ENCODE assay signal across 19 cellular contexts in the genomic region with DNA sequence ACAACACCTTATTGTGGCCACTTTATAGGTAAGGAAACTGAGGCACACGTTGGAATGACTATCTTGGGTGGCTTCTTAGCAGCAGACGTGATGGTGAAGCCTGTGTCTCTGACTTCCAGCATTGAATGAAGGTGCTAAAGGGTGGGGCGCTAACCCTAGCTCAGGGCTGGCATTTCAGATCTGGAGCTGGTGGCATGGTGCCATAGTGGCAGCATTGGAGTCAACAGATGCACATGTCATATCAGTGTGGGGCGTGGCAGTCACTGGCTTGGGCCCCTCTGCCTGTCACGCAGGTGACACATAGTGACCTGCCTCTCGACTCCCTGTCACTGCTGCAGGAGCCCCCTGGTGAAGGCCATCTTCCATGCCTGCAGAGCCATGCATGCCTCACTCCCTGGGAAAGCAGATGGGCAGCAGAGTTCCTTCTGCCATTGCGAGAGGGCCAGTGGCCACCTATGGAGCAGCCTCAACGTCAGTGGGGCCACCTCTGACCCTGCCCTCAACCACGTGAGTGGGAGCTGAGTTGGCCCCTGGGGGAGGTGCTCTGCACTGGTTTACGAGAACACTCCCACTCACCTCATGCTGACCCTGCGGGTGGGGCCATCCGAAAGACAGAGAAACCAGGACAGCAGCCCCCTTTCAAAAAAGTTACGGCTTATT. TPM values are rescaled to one million over a fixed set of nuclear protein-coding genes. Genes with fewer than 3 reads are reported as not detected.
"Had no signal": no experiment of that assay in that cellular context is flagged by ENCODE, and none has a peak within 500 bp of the region (broad histone marks: within the 10 kb centered on the region; RNA-seq: fewer than 3 reads in every experiment).

No MANE protein-coding gene starts in this region.

- H3K4me1 Mint-ChIP-seq: activated naive CD4-positive, alpha-beta T cell treated with anti-CD3 and anti-CD28 coated beads, Interleukin-2, amount 50 U/mL, for 24 hours; stimulated activated naive CD8-positive, alpha-beta T cell treated with anti-CD3 and anti-CD28 coated beads, Interleukin-15, amount 100 ng/mL, for 72 hours had no signal

- DNase-seq: activated CD4-positive, alpha-beta memory T cell treated with anti-CD3 and anti-CD28 coated beads for 36 hours; activated effector memory CD4-positive, alpha-beta T cell treated with anti-CD3 and anti-CD28 coated beads, Interleukin-2, amount 50 U/mL, for 16 hours; activated T-cell treated with anti-CD3 and anti-CD28 coated beads, Interleukin-2, amount 50 U/mL, for 48 hours; caudate nucleus; esophagus squamous epithelium; foreskin keratinocyte; left lung; mesendoderm; nephron progenitor cell; stimulated activated CD4-positive, alpha-beta T cell treated with anti-CD3 and anti-CD28 coated beads, Interleukin-4, amount 100 ng/mL, for 1 hour; stimulated activated naive CD8-positive, alpha-beta T cell treated with anti-CD3 and anti-CD28 coated beads, Interleukin-15, amount 100 ng/mL, for 72 hours; testis; upper lobe of left lung had no signal

- H3K4me1 ChIP-seq: esophagus squamous epithelium, foreskin keratinocyte, left lung, testis, upper lobe of left lung had no signal

- H3K4me3 Mint-ChIP-seq: activated CD4-positive, alpha-beta memory T cell treated with anti-CD3 and anti-CD28 coated beads for 36 hours; activated naive CD4-positive, alpha-beta T cell treated with anti-CD3 and anti-CD28 coated beads, Interleukin-2, amount 50 U/mL, for 24 hours; nephron progenitor cell; stimulated activated naive CD8-positive, alpha-beta T cell treated with anti-CD3 and anti-CD28 coated beads, Interleukin-15, amount 100 ng/mL, for 72 hours had no signal

- H3K27ac ChIP-seq: coronary artery, esophagus squamous epithelium, foreskin keratinocyte, left lung, testis, upper lobe of left lung, VCaP had no signal

- H3K27me3 ChIP-seq: esophagus squamous epithelium, foreskin keratinocyte, left lung, testis, upper lobe of left lung had no signal

- H3K9me3 ChIP-seq: esophagus squamous epithelium, left lung, testis, upper lobe of left lung had no signal

- H3K4me3 ChIP-seq: coronary artery, esophagus squamous epithelium, left lung, testis, upper lobe of left lung had no signal

- H3K9me3 Mint-ChIP-seq: activated CD4-positive, alpha-beta memory T cell treated with anti-CD3 and anti-CD28 coated beads for 36 hours; activated naive CD4-positive, alpha-beta T cell treated with anti-CD3 and anti-CD28 coated beads, Interleukin-2, amount 50 U/mL, for 24 hours; nephron progenitor cell; stimulated activated naive CD8-positive, alpha-beta T cell treated with anti-CD3 and anti-CD28 coated beads, Interleukin-15, amount 100 ng/mL, for 72 hours had no signal

- ATAC-seq: foreskin keratinocyte; left lung; stimulated activated naive CD8-positive, alpha-beta T cell treated with anti-CD3 and anti-CD28 coated beads, Interleukin-15, amount 100 ng/mL, for 72 hours had no signal

- H3K27ac Mint-ChIP-seq: activated CD4-positive, alpha-beta memory T cell treated with anti-CD3 and anti-CD28 coated beads for 36 hours; activated naive CD4-positive, alpha-beta T cell treated with anti-CD3 and anti-CD28 coated beads, Interleukin-2, amount 50 U/mL, for 24 hours; nephron progenitor cell; progenitor cell of endocrine pancreas; stimulated activated naive CD8-positive, alpha-beta T cell treated with anti-CD3 and anti-CD28 coated beads, Interleukin-15, amount 100 ng/mL, for 72 hours had no signal

- H3K27me3 Mint-ChIP-seq: activated CD4-positive, alpha-beta memory T cell treated with anti-CD3 and anti-CD28 coated beads for 36 hours; activated naive CD4-positive, alpha-beta T cell treated with anti-CD3 and anti-CD28 coated beads, Interleukin-2, amount 50 U/mL, for 24 hours; progenitor cell of endocrine pancreas; stimulated activated naive CD8-positive, alpha-beta T cell treated with anti-CD3 and anti-CD28 coated beads, Interleukin-15, amount 100 ng/mL, for 72 hours had no signal

RNA-seq across cellular contexts. Expression of gene SHISA8, which starts 14.8 kb away (rescaled TPM):
- total RNA-seq: endothelial cell of umbilical vein, esophagus squamous epithelium, foreskin keratinocyte, left lung, omental fat pad, progenitor cell of endocrine pancreas had no signal
- polyA plus RNA-seq: endothelial cell of umbilical vein, foreskin keratinocyte had no signal
